7 cellular contexts compared by ENCODE assay signal in the genomic region with DNA sequence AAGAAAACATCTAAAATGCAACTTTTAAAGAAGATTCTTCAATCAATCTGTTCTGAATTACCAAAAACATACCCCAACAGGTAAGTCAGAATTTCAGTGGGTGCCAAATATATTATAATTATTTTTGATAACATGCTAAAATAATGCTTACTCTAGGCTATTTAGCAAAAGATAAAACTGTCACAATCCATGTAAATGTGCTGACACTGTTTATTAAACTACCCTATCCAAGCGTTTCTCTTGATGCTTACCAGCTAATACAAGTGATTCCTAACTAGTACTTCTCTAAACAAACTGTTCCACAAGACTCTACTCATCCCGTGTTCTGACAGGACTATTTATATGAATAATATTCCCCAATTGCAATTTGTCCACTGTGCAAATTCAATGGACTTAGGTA.
"Had no signal": no experiment of that assay in that cellular context is flagged by ENCODE, and none has a peak within 500 bp of the region (broad histone marks: within the 10 kb centered on the region; RNA-seq: fewer than 3 reads in every experiment).

No MANE protein-coding gene starts in this region.

- H3K4me3 ChIP-seq: GM12878 had no signal

- DNase-seq: GDM1, GF-D8 had no signal

- FAIRE-seq: GM12878, GM12891, GM12892, GM18507, GM19239 had no signal

- ATAC-seq: GM12878 had no signal
